In the genomic region with DNA sequence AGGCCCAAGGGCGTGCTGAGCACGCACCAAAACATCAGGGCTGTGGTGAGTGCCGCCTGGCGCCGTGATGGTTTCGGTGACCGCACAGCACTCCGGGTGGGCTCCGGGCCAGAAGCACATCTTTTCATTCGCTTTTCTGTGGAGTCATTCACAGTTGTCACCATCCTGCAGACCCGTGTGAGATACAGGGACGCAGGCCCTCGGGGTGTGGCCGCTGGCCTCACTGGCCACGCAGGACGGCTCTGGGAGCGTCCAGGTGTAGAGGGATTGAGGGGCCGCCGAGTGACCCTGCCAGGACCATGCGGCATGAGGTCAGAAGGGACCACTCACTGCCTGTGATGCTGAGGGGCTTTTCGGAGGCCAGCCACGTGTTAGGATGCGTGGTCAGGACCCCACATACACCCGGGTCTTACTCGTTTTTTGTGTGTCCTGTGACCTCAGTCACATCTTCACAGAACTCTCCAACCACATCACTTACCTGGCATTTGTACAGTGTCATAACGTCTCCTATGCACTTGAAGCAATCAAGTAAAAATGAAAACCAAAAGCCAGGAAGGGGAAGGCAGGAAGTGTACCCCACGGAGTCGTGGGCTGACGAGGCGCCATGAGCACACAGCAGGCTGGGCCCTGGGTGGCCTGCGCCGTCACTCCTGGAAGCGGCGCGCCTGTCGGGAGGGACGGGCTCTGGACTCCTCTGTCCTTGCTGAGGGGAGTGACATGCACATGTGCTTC, we compare ENCODE assay signal across 24 cellular contexts. TPM values are rescaled to one million over a fixed set of nuclear protein-coding genes. Genes with fewer than 3 reads are reported as not detected.
DNase-seq lines count a peak whose midpoint lies in the region; ATAC-seq and TF ChIP-seq lines count a peak whose summit lies in the region.
"Had no signal": no experiment of that assay in that cellular context is flagged by ENCODE, and none has a peak within 500 bp of the region (broad histone marks: within the 10 kb centered on the region; RNA-seq: fewer than 3 reads in every experiment).

No MANE protein-coding gene starts in this region.

- H3K79me2 ChIP-seq in smooth muscle cell (ENCODE audit: low read depth): peaks cover 11% of the 10 kb centered on the region

- DNase-seq in activated T-cell treated with anti-CD3 and anti-CD28 coated beads, Interleukin-2, amount 50 U/mL, for 48 hours: peak; percentile 43 to 52
- no peak for DNase-seq in activated T-cell treated with anti-CD3 and anti-CD28 coated beads, Interleukin-2, amount 50 U/mL, for 4 hours
- DNase-seq in CD8-positive, alpha-beta T cell: peak in 1 of 7 experiments; percentile 8
- no peak for DNase-seq in activated CD8-positive, alpha-beta T cell treated with anti-CD3 and anti-CD28 coated beads, Interleukin-2, amount 10 ng/mL, durations not matched to agents 7 days and 5 days
- DNase-seq in natural killer cell (no peak), A172 (ENCODE audit: low spot score) (no peak), smooth muscle cell (lab: John Stamatoyannopoulos, UW; ENCODE audit: unreplicated experiment) (no peak), iPS-NIHi7 (ENCODE audit: extremely low spot score) (no peak)
- DNase-seq: ACHN; activated CD4-positive, alpha-beta T cell treated with anti-CD3 and anti-CD28 coated beads, Interleukin-2, amount 50 U/mL, for 1 hour; activated effector memory CD4-positive, alpha-beta T cell treated with anti-CD3 and anti-CD28 coated beads, Interleukin-2, amount 50 U/mL, for 16 hours; DMS53; effector CD8-positive, alpha-beta T cell; gastrocnemius medialis; hypothalamus; naive B cell; NCI-H1436 treated with DMSO at 0.1 percent for 48 hours; NCI-H2171; stimulated activated naive B cell treated with anti-CD40 and anti-IgM and Interleukin-4, amounts not matched to agents 10 μg/mL and 1 μg/mL and 100 μg/mL, for 72 hours; tibial artery had no signal

- no peak overlapping the region for H3K4me3 Mint-ChIP-seq in activated T-cell treated with anti-CD3 and anti-CD28 coated beads, Interleukin-2, amount 50 U/mL, for 4 hours
- H3K4me3 Mint-ChIP-seq in CD8-positive, alpha-beta T cell: no peak overlapping the region
- no peak overlapping the region for H3K4me3 Mint-ChIP-seq in activated CD8-positive, alpha-beta T cell treated with anti-CD3 and anti-CD28 coated beads, Interleukin-2, amount 10 ng/mL, durations not matched to agents 7 days and 5 days
- H3K4me3 Mint-ChIP-seq in natural killer cell: peak overlapping the region; percentile 52
- H3K4me3 Mint-ChIP-seq: CD14-positive monocyte; GM23338; memory B cell; stimulated activated naive B cell treated with anti-CD40 and anti-IgM and Interleukin-4, amounts not matched to agents 10 μg/mL and 1 μg/mL and 100 μg/mL, for 72 hours had no signal

- H3K27me3 ChIP-seq in CD8-positive, alpha-beta T cell (ENCODE audit: insufficient read depth, low read length): no peaks in the 10 kb centered on the region
- H3K27me3 ChIP-seq in smooth muscle cell (ENCODE audit: low read depth): no peaks in the 10 kb centered on the region
- H3K27me3 ChIP-seq: esophagus muscularis mucosa, gastrocnemius medialis, tibial artery had no signal

- CTCF ChIA-PET in CD8-positive, alpha-beta T cell (lab: Charles Lee): interaction anchor here (1.1 kb wide), 1 partner anchor 21 kb away, joined by 3 read pairs; no protein-coding TSS in a partner anchor
- CTCF ChIA-PET in activated CD8-positive, alpha-beta T cell treated with anti-CD3 and anti-CD28 coated beads, Interleukin-2, amount 10 ng/mL, durations not matched to agents 7 days and 5 days (lab: Charles Lee): no interaction called here

- no peaks in the 10 kb centered on the region for H3F3A ChIP-seq in smooth muscle cell (ENCODE audit: low read depth)

- no peak for TF ChIP-seq CTCF in CD8-positive, alpha-beta T cell (IDR thresholded peaks at IDR 0.05)
- TF ChIP-seq CTCF in natural killer cell (IDR thresholded peaks at IDR 0.05) (no peak), smooth muscle cell (IDR thresholded peaks at IDR 0.05; ENCODE audit: borderline replicate concordance, insufficient read depth, poor library complexity, severe bottlenecking) (no peak)

- POLR2A ChIA-PET in CD8-positive, alpha-beta T cell (lab: Charles Lee): no interaction called here
- POLR2A ChIA-PET in activated CD8-positive, alpha-beta T cell treated with anti-CD3 and anti-CD28 coated beads, Interleukin-2, amount 10 ng/mL, durations not matched to agents 7 days and 5 days (lab: Charles Lee): interaction anchor here (1.4 kb wide), 1 partner anchor 8 kb away, joined by 3 read pairs; the partner anchor contains the start of gene ACSF3

- peaks cover 50% of the 10 kb centered on the region for H3K4me1 ChIP-seq in CD8-positive, alpha-beta T cell (ENCODE audit: insufficient read depth, low read length)
- no peaks in the 10 kb centered on the region for H3K4me1 ChIP-seq in smooth muscle cell (ENCODE audit: low read depth)
- H3K4me1 ChIP-seq: gastrocnemius medialis had no signal

- H3K9me3 Mint-ChIP-seq in activated T-cell treated with anti-CD3 and anti-CD28 coated beads, Interleukin-2, amount 50 U/mL, for 4 hours: no peaks in the 10 kb centered on the region
- no peaks in the 10 kb centered on the region for H3K9me3 Mint-ChIP-seq in CD8-positive, alpha-beta T cell
- H3K9me3 Mint-ChIP-seq in activated CD8-positive, alpha-beta T cell treated with anti-CD3 and anti-CD28 coated beads, Interleukin-2, amount 10 ng/mL, durations not matched to agents 7 days and 5 days (ENCODE audit: insufficient read depth): no peaks in the 10 kb centered on the region
- H3K9me3 Mint-ChIP-seq in natural killer cell: no peaks in the 10 kb centered on the region
- H3K9me3 Mint-ChIP-seq: GM23338; memory B cell; naive B cell; stimulated activated naive B cell treated with anti-CD40 and anti-IgM and Interleukin-4, amounts not matched to agents 10 μg/mL and 1 μg/mL and 100 μg/mL, for 72 hours had no signal

- H4K20me1 ChIP-seq in smooth muscle cell (ENCODE audit: low read depth): peaks cover 40% of the 10 kb centered on the region

- H3K27ac Mint-ChIP-seq in CD8-positive, alpha-beta T cell: peak overlapping the region; percentile 41
- peak overlapping the region; percentile 44 for H3K27ac Mint-ChIP-seq in activated CD8-positive, alpha-beta T cell treated with anti-CD3 and anti-CD28 coated beads, Interleukin-2, amount 10 ng/mL, durations not matched to agents 7 days and 5 days
- peak overlapping the region; percentile 69 to 71 for H3K27ac Mint-ChIP-seq in natural killer cell
- H3K27ac Mint-ChIP-seq: GM23338; memory B cell; naive B cell; stimulated activated naive B cell treated with anti-CD40 and anti-IgM and Interleukin-4, amounts not matched to agents 10 μg/mL and 1 μg/mL and 100 μg/mL, for 72 hours had no signal

- H3K36me3 Mint-ChIP-seq in activated T-cell treated with anti-CD3 and anti-CD28 coated beads, Interleukin-2, amount 50 U/mL, for 4 hours (ENCODE audit: insufficient read depth): peaks cover 25% of the 10 kb centered on the region
- H3K36me3 Mint-ChIP-seq in CD8-positive, alpha-beta T cell: peaks cover 73% of the 10 kb centered on the region
- peaks cover 59% of the 10 kb centered on the region for H3K36me3 Mint-ChIP-seq in activated CD8-positive, alpha-beta T cell treated with anti-CD3 and anti-CD28 coated beads, Interleukin-2, amount 10 ng/mL, durations not matched to agents 7 days and 5 days (ENCODE audit: low read depth)
- H3K36me3 Mint-ChIP-seq in natural killer cell: no peaks in the 10 kb centered on the region

- H3K9me3 ChIP-seq in CD8-positive, alpha-beta T cell (ENCODE audit: low read length): no peaks in the 10 kb centered on the region
- no peaks in the 10 kb centered on the region for H3K9me3 ChIP-seq in smooth muscle cell (replicated peaks; ENCODE audit: low read depth)
- H3K9me3 ChIP-seq: esophagus muscularis mucosa, gastrocnemius medialis, tibial artery had no signal

- no peak for ATAC-seq in activated T-cell treated with anti-CD3 and anti-CD28 coated beads, Interleukin-2, amount 50 U/mL, for 4 hours
- no peak for ATAC-seq in CD8-positive, alpha-beta T cell
- no peak for ATAC-seq in activated CD8-positive, alpha-beta T cell treated with anti-CD3 and anti-CD28 coated beads, Interleukin-2, amount 10 ng/mL, durations not matched to agents 7 days and 5 days
- no peak for ATAC-seq in natural killer cell
- ATAC-seq: gastrocnemius medialis; GM23338; stimulated activated naive B cell treated with anti-CD40 and anti-IgM and Interleukin-4, amounts not matched to agents 10 μg/mL and 1 μg/mL and 100 μg/mL, for 72 hours had no signal

- intact Hi-C loops in CD8-positive, alpha-beta T cell (cut with DNase I, micrococcal nuclease): no loop called here
- intact Hi-C loops in natural killer cell (cut with micrococcal nuclease): no loop called here

- H2AFZ ChIP-seq in smooth muscle cell (ENCODE audit: low read depth): no peak overlapping the region
- H2AFZ ChIP-seq: GM23338 had no signal

- H3K9ac ChIP-seq in smooth muscle cell (ENCODE audit: low read depth): no peak overlapping the region

- H3K27ac ChIP-seq in CD8-positive, alpha-beta T cell (ENCODE audit: low read depth, low read length): no peak overlapping the region
- no peak overlapping the region for H3K27ac ChIP-seq in smooth muscle cell (ENCODE audit: low read depth)
- H3K27ac ChIP-seq: esophagus muscularis mucosa, gastrocnemius medialis, tibial artery had no signal

- peaks cover 38% of the 10 kb centered on the region for H3K4me1 Mint-ChIP-seq in activated T-cell treated with anti-CD3 and anti-CD28 coated beads, Interleukin-2, amount 50 U/mL, for 4 hours (ENCODE audit: low read depth)
- peaks cover 40% of the 10 kb centered on the region for H3K4me1 Mint-ChIP-seq in CD8-positive, alpha-beta T cell (ENCODE audit: low read depth)
- peaks cover 64% of the 10 kb centered on the region for H3K4me1 Mint-ChIP-seq in activated CD8-positive, alpha-beta T cell treated with anti-CD3 and anti-CD28 coated beads, Interleukin-2, amount 10 ng/mL, durations not matched to agents 7 days and 5 days (ENCODE audit: low read depth)
- peaks cover 47 to 48% of the 10 kb centered on the region in 2 donors for H3K4me1 Mint-ChIP-seq in natural killer cell

- no peak overlapping the region for H3K4me3 ChIP-seq in CD8-positive, alpha-beta T cell (ENCODE audit: low read depth, low read length)
- H3K4me3 ChIP-seq in smooth muscle cell: no peak overlapping the region
- H3K4me3 ChIP-seq: esophagus muscularis mucosa, gastrocnemius medialis, GM23338, tibial artery had no signal

- peaks cover 44% of the 10 kb centered on the region for H3K36me3 ChIP-seq in CD8-positive, alpha-beta T cell (ENCODE audit: insufficient read depth, low read length)
- no peaks in the 10 kb centered on the region for H3K36me3 ChIP-seq in smooth muscle cell (ENCODE audit: low read depth)

- H3K27me3 Mint-ChIP-seq in activated T-cell treated with anti-CD3 and anti-CD28 coated beads, Interleukin-2, amount 50 U/mL, for 4 hours (ENCODE audit: low read depth): no peaks in the 10 kb centered on the region
- H3K27me3 Mint-ChIP-seq in CD8-positive, alpha-beta T cell (ENCODE audit: low read depth): no peaks in the 10 kb centered on the region
- no peaks in the 10 kb centered on the region for H3K27me3 Mint-ChIP-seq in activated CD8-positive, alpha-beta T cell treated with anti-CD3 and anti-CD28 coated beads, Interleukin-2, amount 10 ng/mL, durations not matched to agents 7 days and 5 days (ENCODE audit: low read depth)
- no peaks in the 10 kb centered on the region for H3K27me3 Mint-ChIP-seq in natural killer cell (ENCODE audit: low read depth in 2 of 2)
- H3K27me3 Mint-ChIP-seq: memory B cell; naive B cell; stimulated activated naive B cell treated with anti-CD40 and anti-IgM and Interleukin-4, amounts not matched to agents 10 μg/mL and 1 μg/mL and 100 μg/mL, for 72 hours had no signal

- no peak overlapping the region for H3K4me2 ChIP-seq in smooth muscle cell
- H3K4me2 ChIP-seq: GM23338 had no signal

- 94% methylated on average over 37 of the region's 37 CpGs for WGBS in smooth muscle cell (ENCODE audit: low lambda C conversion rate)

RNA-seq across cellular contexts. Expression of gene ACSF3, which starts 7.8 kb away (rescaled TPM):
- total RNA-seq in activated T-cell treated with anti-CD3 and anti-CD28 coated beads, Interleukin-2, amount 50 U/mL, for 4 hours: 10 to 100 TPM; 32.5 to 38.7 (median 34.2) TPM
- total RNA-seq in CD8-positive, alpha-beta T cell: 10 to 100 TPM; 33.5 to 37.0 TPM
- total RNA-seq in activated CD8-positive, alpha-beta T cell treated with anti-CD3 and anti-CD28 coated beads, Interleukin-2, amount 10 ng/mL, durations not matched to agents 7 days and 5 days: 10 to 100 TPM; 38.6 to 45.1 TPM
- total RNA-seq in natural killer cell (10 to 100 TPM; 45.0 to 71.4 (median 51.6) TPM), smooth muscle cell (13.6 and 15.1 TPM in 2 replicates)
- total RNA-seq in A172 (2014; rRNA removed; shearing (Covaris generic)): 49.0 and 52.4 TPM in 2 replicates
- 13.6 and 15.5 TPM in 2 replicates for polyA plus RNA-seq in smooth muscle cell

Comparison
In these comparisons a context has a peak if more than half of its experiments do, and no peak if none do; other contexts are left out.
1. DNase-seq: peak in activated T-cell treated with anti-CD3 and anti-CD28 coated beads, Interleukin-2, amount 50 U/mL, for 48 hours (2 of 2); none in activated T-cell treated with anti-CD3 and anti-CD28 coated beads, Interleukin-2, amount 50 U/mL, for 4 hours (single experiment), activated CD8-positive, alpha-beta T cell treated with anti-CD3 and anti-CD28 coated beads, Interleukin-2, amount 10 ng/mL, durations not matched to agents 7 days and 5 days (single experiment), natural killer cell (single experiment), A172 (single experiment), smooth muscle cell (single experiment) and iPS-NIHi7 (single experiment).
2. Peak in every context shown above with its lines, with median percentiles within 50 percentile points of each other: H3K27ac Mint-ChIP-seq.